Comparison of ENCODE assay signal across 1 cellular context in genomic region chr1:121165296-121165695, GRCh38. TPM values are rescaled to one million over a fixed set of nuclear protein-coding genes. Genes with fewer than 3 reads are reported as not detected.
"Had no signal": no experiment of that assay in that cellular context is flagged by ENCODE, and none has a peak within 500 bp of the region (broad histone marks: within the 10 kb centered on the region; RNA-seq: fewer than 3 reads in every experiment).

No MANE protein-coding gene starts in this region.

RNA-seq across cellular contexts. Expression of gene FAM72B, which starts 18.8 kb away (rescaled TPM):
- total RNA-seq: left ventricle myocardium inferior had no signal
